9 cellular contexts compared by ENCODE assay signal in genomic region chr6:149854017-149854416, GRCh38. TPM values are rescaled to one million over a fixed set of nuclear protein-coding genes. Genes with fewer than 3 reads are reported as not detected.
DNase-seq lines count a peak whose midpoint lies in the region; ATAC-seq, FAIRE-seq and TF ChIP-seq lines count a peak whose summit lies in the region.
"Not testable (repeated sequence)": the region's sequence is repeated elsewhere in the genome, so short reads cannot be mapped to it uniquely, and the experiment has no call there.
"Had no signal": no experiment of that assay in that cellular context is flagged by ENCODE, and none has a peak within 500 bp of the region (broad histone marks: within the 10 kb centered on the region; RNA-seq: fewer than 3 reads in every experiment).

No MANE protein-coding gene starts in this region.

- not testable (repeated sequence) for H3K9me3 Mint-ChIP-seq in astrocyte (ENCODE audit: unreplicated experiment)

- H3K27ac ChIP-seq in HCT116 (ENCODE audit: low read depth, low read length) = peak overlapping the region; percentile 29; the same call in 1 of the 2 replicates
- peak overlapping the region; percentile 91 for H3K27ac ChIP-seq in Panc1 (ENCODE audit: low read length)
- peak overlapping the region; percentile 98 for H3K27ac ChIP-seq in astrocyte (ENCODE audit: low read depth, low read length)
- peak overlapping the region; percentile 95 for H3K27ac ChIP-seq in endothelial cell of umbilical vein (ENCODE audit: insufficient read depth, low read depth, low read length)
- peak overlapping the region; percentile 94 for H3K27ac ChIP-seq in foreskin keratinocyte
- H3K27ac ChIP-seq in mesenchymal stem cell (ENCODE audit: low read length, poor library complexity, severe bottlenecking) = peak overlapping the region; percentile 30
- peak overlapping the region; percentile 97 for H3K27ac ChIP-seq in smooth muscle cell (ENCODE audit: low read depth)

- not testable (repeated sequence) for H3K79me2 ChIP-seq in HCT116 (ENCODE audit: insufficient read depth, low read length)
- peaks cover 41% of the 10 kb centered on the region for H3K79me2 ChIP-seq in astrocyte (ENCODE audit: insufficient read depth, low read length)
- peaks cover 43% of the 10 kb centered on the region for H3K79me2 ChIP-seq in endothelial cell of umbilical vein (ENCODE audit: control insufficient read depth, insufficient read depth, low read length)
- H3K79me2 ChIP-seq in smooth muscle cell (ENCODE audit: low read depth) = peaks cover 41% of the 10 kb centered on the region

- peak overlapping the region in 1 of 2 experiments; percentile 53 for H3K14ac ChIP-seq in mesenchymal stem cell (ENCODE audit: low read length in 2 of 2)

- not testable (repeated sequence) for TF ChIP-seq RAD21 in HCT116 (IDR thresholded peaks at IDR 0.05; ENCODE audit: low read depth)

- not testable (repeated sequence) for H3K9me3 ChIP-seq in HCT116 (ENCODE audit: control insufficient read depth in 1 of 2, insufficient read depth in 1 of 2, low read depth in 1 of 2, low read length in 2 of 2); Panc1 (ENCODE audit: control insufficient read depth, insufficient read depth, low read depth, low read length); astrocyte (ENCODE audit: insufficient read depth, low read depth, low read length); endothelial cell of umbilical vein (replicated peaks; ENCODE audit: control insufficient read depth, insufficient read depth, low read length); mesenchymal stem cell (ENCODE audit: control insufficient read depth, low read length); smooth muscle cell (replicated peaks; ENCODE audit: low read depth)

- H3K79me1 ChIP-seq in mesenchymal stem cell (replicated peaks; ENCODE audit: low read length, poor library complexity, severe bottlenecking) = not testable (repeated sequence)

- peak overlapping the region; percentile 74 for H3K4me2 ChIP-seq in HCT116 (ENCODE audit: low read length)
- not testable (repeated sequence) for H3K4me2 ChIP-seq in astrocyte (ENCODE audit: low read length); mesenchymal stem cell (ENCODE audit: low read length, poor library complexity, severe bottlenecking)
- H3K4me2 ChIP-seq in endothelial cell of umbilical vein (ENCODE audit: insufficient read depth, low read length) = peak overlapping the region; percentile 97
- peak overlapping the region; percentile 81 for H3K4me2 ChIP-seq in smooth muscle cell

- FAIRE-seq in astrocyte (lab: Jason Lieb, UNC); endothelial cell of umbilical vein (lab: Jason Lieb, UNC): not testable (repeated sequence)

- H3K36me3 Mint-ChIP-seq in astrocyte (ENCODE audit: low read depth, unreplicated experiment) = not testable (repeated sequence)

- ATAC-seq in HCT116, Panc1, foreskin keratinocyte: not testable (repeated sequence)

- H3K9ac ChIP-seq in HCT116 (ENCODE audit: low read length) (peak overlapping the region; percentile 10; the same call in 1 of the 2 replicates), endothelial cell of umbilical vein (replicated peaks; ENCODE audit: extremely low read depth, insufficient read depth, low read length) (peak overlapping the region; percentile 92), smooth muscle cell (ENCODE audit: low read depth) (peak overlapping the region; percentile 67)
- not testable (repeated sequence) for H3K9ac ChIP-seq in astrocyte (ENCODE audit: low read length); mesenchymal stem cell (ENCODE audit: low read length)

- H3K4me1 Mint-ChIP-seq in astrocyte (ENCODE audit: low read depth, unreplicated experiment) = peaks cover 55% of the 10 kb centered on the region

- H4K8ac ChIP-seq in mesenchymal stem cell (ENCODE audit: low read length) = not testable (repeated sequence)

- not testable (repeated sequence) for H3K9me1 ChIP-seq in endothelial cell of umbilical vein (replicated peaks; ENCODE audit: control insufficient read depth, extremely low read depth, insufficient read depth, low read length)

- peak overlapping the region; percentile 42 to 96 for H2BK12ac ChIP-seq in mesenchymal stem cell (ENCODE audit: low read length in 2 of 2)

- H2BK15ac ChIP-seq in mesenchymal stem cell (ENCODE audit: low read depth, poor library complexity, severe bottlenecking) = not testable (repeated sequence)

- H3K18ac ChIP-seq in mesenchymal stem cell (ENCODE audit: low read depth in 1 of 2, low read length in 2 of 2) = peak overlapping the region; percentile 73 to 79

- peak overlapping the region in 1 of 2 experiments; percentile 69 for H3K4ac ChIP-seq in mesenchymal stem cell (ENCODE audit: low read depth in 1 of 2, low read length in 2 of 2)

- not testable (repeated sequence) for TF ChIP-seq CTCF in HCT116 (IDR thresholded peaks at IDR 0.05 in 2 of 3, conservative IDR thresholded peaks at IDR 0.05 in 1 of 3; ENCODE audit: borderline replicate concordance in 1 of 3, insufficient read depth in 1 of 3, low read depth in 2 of 3, low read length in 2 of 3); Panc1 (IDR thresholded peaks at IDR 0.05); astrocyte (IDR thresholded peaks at IDR 0.05; ENCODE audit: insufficient read depth, low read depth, low read length); endothelial cell of umbilical vein (IDR thresholded peaks at IDR 0.05; ENCODE audit: extremely low read depth in 1 of 2, insufficient read depth in 1 of 2, low read depth in 1 of 2, low read length in 2 of 2); foreskin keratinocyte (conservative IDR thresholded peaks at IDR 0.05); smooth muscle cell (IDR thresholded peaks at IDR 0.05; ENCODE audit: borderline replicate concordance, insufficient read depth, poor library complexity, severe bottlenecking)

- peaks cover 28% of the 10 kb centered on the region for H3F3A ChIP-seq in smooth muscle cell (ENCODE audit: low read depth)

- not testable (repeated sequence) for DNase-seq in HCT116 (ENCODE audit: low read depth, low spot score); Panc1 (ENCODE audit: low read depth, low spot score); astrocyte (ENCODE audit: low read depth); endothelial cell of umbilical vein (ENCODE audit: low read depth, low spot score); foreskin keratinocyte; mesenchymal stem cell; smooth muscle cell (lab: John Stamatoyannopoulos, UW; ENCODE audit: unreplicated experiment)

- peak overlapping the region in 1 of 2 experiments; percentile 65 for H3K23ac ChIP-seq in mesenchymal stem cell (ENCODE audit: low read length in 2 of 2)

- not testable (repeated sequence) for H3K36me3 ChIP-seq in HCT116 (ENCODE audit: control insufficient read depth in 1 of 2, insufficient read depth in 2 of 2, low read length in 2 of 2); Panc1 (ENCODE audit: control insufficient read depth, insufficient read depth, low read length); astrocyte (ENCODE audit: insufficient read depth, low read length); endothelial cell of umbilical vein (ENCODE audit: control insufficient read depth in 2 of 2, extremely low read depth in 1 of 2, insufficient read depth in 2 of 2, low read length in 2 of 2); smooth muscle cell (ENCODE audit: low read depth)
- peaks cover 0 to 19% of the 10 kb centered on the region in 2 experiments for H3K36me3 ChIP-seq in mesenchymal stem cell (ENCODE audit: control insufficient read depth in 1 of 2, insufficient read depth in 2 of 2, low read depth in 1 of 2, low read length in 2 of 2)

- not testable (repeated sequence) for H3K27me3 Mint-ChIP-seq in astrocyte (ENCODE audit: low read depth, unreplicated experiment)

- H4K91ac ChIP-seq in mesenchymal stem cell (ENCODE audit: low read length) = peak overlapping the region; percentile 64

- peak overlapping the region; percentile 82 for H3K27ac Mint-ChIP-seq in astrocyte (ENCODE audit: unreplicated experiment)

- POLR2A ChIA-PET in HCT116 (lab: Charles Lee); Panc1 (lab: Charles Lee); endothelial cell of umbilical vein (lab: Charles Lee): not testable (repeated sequence)

- not testable (repeated sequence) for H3K4me3 ChIP-seq in HCT116 (replicated peaks in 1 of 2; ENCODE audit: low read depth in 1 of 2, low read length in 2 of 2); astrocyte (ENCODE audit: insufficient read depth, low read depth, low read length); endothelial cell of umbilical vein (replicated peaks in 1 of 3; ENCODE audit: insufficient read depth in 1 of 3, low read depth in 1 of 3, low read length in 3 of 3); mesenchymal stem cell (ENCODE audit: insufficient read depth in 1 of 2, low read depth in 1 of 2, low read length in 2 of 2); smooth muscle cell
- H3K4me3 ChIP-seq in Panc1 (ENCODE audit: low read depth in 2 of 2, low read length in 2 of 2) = peak overlapping the region in 1 of 2 experiments; percentile 4; a peak in 2 of 4 replicates

- WGBS in mesenchymal stem cell = 96% methylated on average over 2 of the region's 4 CpGs
- 94% methylated on average over 4 of the region's 4 CpGs for WGBS in smooth muscle cell (ENCODE audit: low lambda C conversion rate)

- not testable (repeated sequence) for H2BK120ac ChIP-seq in mesenchymal stem cell (ENCODE audit: low read depth, low read length)

- in situ Hi-C loops in Panc1 (cut with HindIII; ENCODE audit: low pct_unique_long_range_greater_than_20kb, low sequenced_read_pairs) = not testable (repeated sequence)

- not testable (repeated sequence) for H3K4me3 Mint-ChIP-seq in astrocyte (ENCODE audit: unreplicated experiment)

- CTCF ChIA-PET in HCT116 (lab: Charles Lee); Panc1 (lab: Charles Lee): not testable (repeated sequence)
- CTCF ChIA-PET in endothelial cell of umbilical vein (lab: Charles Lee) = interaction anchor here (0.8 to 1.6 kb wide), 3 partner anchors 10 to 14 kb away, joined by 3 to 9 read pairs (median 3); partner anchors contain the start of gene LRP11

- not testable (repeated sequence) for TF ChIP-seq POLR2A in HCT116 (IDR thresholded peaks at IDR 0.05; ENCODE audit: borderline replicate concordance, extremely low read depth, insufficient read depth, insufficient read length); endothelial cell of umbilical vein (IDR thresholded peaks at IDR 0.05; ENCODE audit: low read depth, low read length)

- dilution Hi-C loops in endothelial cell of umbilical vein (cut with MboI; ENCODE audit: extremely low pct_ligation_motif_present, low sequenced_read_pairs) = not testable (repeated sequence)

- H3K4me1 ChIP-seq in HCT116 (ENCODE audit: control insufficient read depth in 1 of 2, insufficient read depth in 2 of 2, low read length in 2 of 2) (peaks cover 38 to 43% of the 10 kb centered on the region in 2 experiments), Panc1 (ENCODE audit: control insufficient read depth, insufficient read depth, low read length) (peaks cover 70% of the 10 kb centered on the region), astrocyte (ENCODE audit: insufficient read depth, low read length) (peaks cover 50% of the 10 kb centered on the region), endothelial cell of umbilical vein (ENCODE audit: control insufficient read depth, extremely low read depth, insufficient read depth, low read length) (peaks cover 68% of the 10 kb centered on the region), foreskin keratinocyte (peaks cover 41% of the 10 kb centered on the region), mesenchymal stem cell (ENCODE audit: control insufficient read depth, insufficient read depth, low read depth, low read length) (peaks cover 12% of the 10 kb centered on the region), smooth muscle cell (ENCODE audit: low read depth) (peaks cover 20% of the 10 kb centered on the region)

- not testable (repeated sequence) for BruUV-seq in HCT116 (replicated peaks; lab: Mats Ljungman, UMichigan); Panc1 (replicated peaks; lab: Mats Ljungman, UMichigan); endothelial cell of umbilical vein (replicated peaks; lab: Mats Ljungman, UMichigan)

- RAD21 ChIA-PET in HCT116 (lab: Charles Lee; ENCODE audit: low non-redundant PET in 1 of 2, low total read pairs in 2 of 2, uncharacterized antibody in 2 of 2, unreplicated experiment in 2 of 2) = not testable (repeated sequence)

- H4K20me1 ChIP-seq in HCT116 (ENCODE audit: insufficient read depth); astrocyte (ENCODE audit: insufficient read depth, low read length); endothelial cell of umbilical vein (replicated peaks; ENCODE audit: control insufficient read depth, extremely low read depth, insufficient read depth, low read length); smooth muscle cell (ENCODE audit: low read depth): not testable (repeated sequence)

- intact Hi-C loops in HCT116 (cut with micrococcal nuclease); Panc1 (cut with micrococcal nuclease; ENCODE audit: unreplicated experiment); endothelial cell of umbilical vein (cut with micrococcal nuclease): not testable (repeated sequence)

- H2BK5ac ChIP-seq in mesenchymal stem cell (ENCODE audit: low read depth, low read length, poor library complexity, severe bottlenecking) = not testable (repeated sequence)

- H3K27me3 ChIP-seq in HCT116 (ENCODE audit: insufficient read depth, low read length); Panc1 (ENCODE audit: control insufficient read depth, insufficient read depth, low read length); astrocyte (ENCODE audit: insufficient read depth, low read length); endothelial cell of umbilical vein (ENCODE audit: control insufficient read depth in 2 of 2, insufficient read depth in 2 of 2, low read length in 2 of 2); foreskin keratinocyte; mesenchymal stem cell (ENCODE audit: control insufficient read depth in 1 of 2, insufficient read depth in 1 of 2, low read length in 2 of 2); smooth muscle cell (ENCODE audit: low read depth): not testable (repeated sequence)

- H3K9me2 ChIP-seq in HCT116 (ENCODE audit: insufficient read depth) = not testable (repeated sequence)

- not testable (repeated sequence) for H2AFZ ChIP-seq in HCT116 (ENCODE audit: low read depth, low read length, poor library complexity, severe bottlenecking); astrocyte (ENCODE audit: low read depth, low read length); endothelial cell of umbilical vein (ENCODE audit: low read depth, low read length); mesenchymal stem cell (ENCODE audit: low read depth, low read length); smooth muscle cell (ENCODE audit: low read depth)

- peak overlapping the region; percentile 83 for H2AK5ac ChIP-seq in mesenchymal stem cell (ENCODE audit: low read length, severe bottlenecking)

RNA-seq across cellular contexts. Expression of gene LRP11, which starts 10.1 kb away (rescaled TPM):
- 27.8 TPM for total RNA-seq in HCT116 (2021; ENCODE audit: unreplicated experiment)
- 14.6 and 14.8 TPM in 2 replicates for polyA plus RNA-seq in HCT116 (2012)
- 151 TPM for total RNA-seq in Panc1 (2021; ENCODE audit: unreplicated experiment)
- polyA plus RNA-seq in Panc1 (2012; ENCODE audit: insufficient read length) = 102 TPM
- 24.2 and 26.2 TPM in 2 replicates for total RNA-seq in astrocyte
- 29.9 and 59.1 TPM in 2 replicates for total RNA-seq in endothelial cell of umbilical vein
- polyA plus RNA-seq in endothelial cell of umbilical vein = 17.5 and 23.1 TPM in 2 replicates
- polyA plus RNA-seq in endothelial cell of umbilical vein (2011; cell fraction: cytosol; rRNA removed) = 18.6 and 20.8 TPM in 2 replicates
- 14.9 and 17.1 TPM in 2 replicates for polyA plus RNA-seq in endothelial cell of umbilical vein (2011; cell fraction: nucleus; rRNA removed)
- polyA plus RNA-seq in endothelial cell of umbilical vein (2012) = 29.1 and 33.1 TPM in 2 replicates
- polyA minus RNA-seq in endothelial cell of umbilical vein = 54.4 and 54.5 TPM in 2 replicates
- polyA minus RNA-seq in endothelial cell of umbilical vein (2011; cell fraction: cytosol; rRNA and poly(A)+ RNA removed) = 54.4 TPM
- polyA minus RNA-seq in endothelial cell of umbilical vein (2011; cell fraction: nucleus; rRNA and poly(A)+ RNA removed) = 11.0 TPM in 2 replicates
- total RNA-seq in foreskin keratinocyte = 42.0 and 42.6 TPM in 2 replicates
- polyA plus RNA-seq in foreskin keratinocyte = 15.5 and 18.8 TPM in 2 replicates
- 47.8 TPM for polyA plus RNA-seq in mesenchymal stem cell (2013, experiment 1 of 2)
- 47.1 TPM for polyA plus RNA-seq in mesenchymal stem cell (2013, experiment 2 of 2)
- total RNA-seq in smooth muscle cell = 69.5 and 85.5 TPM in 2 replicates
- 62.0 and 75.3 TPM in 2 replicates for polyA plus RNA-seq in smooth muscle cell

RNA-seq across cellular contexts. Expression of gene RAET1E, which starts 43.9 kb away (rescaled TPM):
- 3.9 TPM for total RNA-seq in HCT116 (2021; ENCODE audit: unreplicated experiment)
- polyA plus RNA-seq in HCT116 (2012) = 2.0 and 3.5 TPM in 2 replicates
- total RNA-seq in Panc1 (2021; ENCODE audit: unreplicated experiment) = 1.8 TPM
- polyA plus RNA-seq in Panc1 (2012; ENCODE audit: insufficient read length) = 0.33 TPM
- total RNA-seq in astrocyte = not detected in 2 replicates
- not detected in 2 replicates for total RNA-seq in endothelial cell of umbilical vein
- polyA plus RNA-seq in endothelial cell of umbilical vein = 0.04 TPM in 1 of 2 replicates, not detected in the other
- not detected in 2 replicates for polyA plus RNA-seq in endothelial cell of umbilical vein (2011; cell fraction: cytosol; rRNA removed)
- not detected in 2 replicates for polyA plus RNA-seq in endothelial cell of umbilical vein (2011; cell fraction: nucleus; rRNA removed)
- polyA plus RNA-seq in endothelial cell of umbilical vein (2012) = not detected in 2 replicates
- polyA minus RNA-seq in endothelial cell of umbilical vein = not detected in 2 replicates
- 7.4 TPM for polyA minus RNA-seq in endothelial cell of umbilical vein (2011; cell fraction: cytosol; rRNA and poly(A)+ RNA removed)
- polyA minus RNA-seq in endothelial cell of umbilical vein (2011; cell fraction: nucleus; rRNA and poly(A)+ RNA removed) = 0.19 TPM in 1 of 2 replicates, not detected in the other
- total RNA-seq in foreskin keratinocyte = 1.1 and 1.5 TPM in 2 replicates
- 0.97 and 1.1 TPM in 2 replicates for polyA plus RNA-seq in foreskin keratinocyte
- polyA plus RNA-seq in mesenchymal stem cell (2013, experiment 1 of 2) = 0.21 TPM
- 0.25 TPM for polyA plus RNA-seq in mesenchymal stem cell (2013, experiment 2 of 2)
- total RNA-seq in smooth muscle cell = not detected in 2 replicates
- polyA plus RNA-seq in smooth muscle cell = not detected in 2 replicates
- total RNA-seq: H1, SJCRH30 had no signal
- polyA plus RNA-seq: H1 had no signal

Comparison
In these comparisons a context has a peak if more than half of its experiments do, and no peak if none do; other contexts are left out.
1. H3K27ac ChIP-seq: peak in every context shown above with its lines; median percentile 98 in astrocyte; 97 in smooth muscle cell; 95 in endothelial cell of umbilical vein; 94 in foreskin keratinocyte; 91 in Panc1; 30 in mesenchymal stem cell; 29 in HCT116.